In genomic region chr12:107091989-107092641, GRCh38 we compare ENCODE assay signal across 8 cellular contexts. TPM values are rescaled to one million over a fixed set of nuclear protein-coding genes. Genes with fewer than 3 reads are reported as not detected.
DNase-seq lines count a peak whose midpoint lies in the region; ATAC-seq, FAIRE-seq and TF ChIP-seq lines count a peak whose summit lies in the region.

No MANE protein-coding gene starts in this region.

- H3K27me3 ChIP-seq in SJCRH30 (no peaks in the 10 kb centered on the region), dorsolateral prefrontal cortex (no peaks in the 10 kb centered on the region), left lung (peaks cover 0 to 5% of the 10 kb centered on the region in 2 donors)

- H3K36me3 ChIP-seq in SJCRH30 (no peaks in the 10 kb centered on the region), left lung (no peaks in the 10 kb centered on the region)

- intact Hi-C loops in dorsolateral prefrontal cortex (cut with DNase I), result loop anchor here (2.0 to 10.0 kb wide), 5 partner anchors 105 to 595 kb away; partner anchors contain the start of genes MTERF2 (in 2 of the 2), RIC8B (in 2 of the 2) and PWP1 (in 1 of the 2)
- intact Hi-C loops in left lung (cut with DNase I), result no loop called here

- TF ChIP-seq CTCF in 22Rv1 (IDR thresholded peaks at IDR 0.05) (peak; percentile 91), dorsolateral prefrontal cortex (IDR thresholded peaks at IDR 0.05 in 54 of 56, conservative IDR thresholded peaks at IDR 0.05 in 2 of 56; ENCODE audit: low read depth in 1 of 56, partially characterized antibody in 56 of 56) (peak; percentile 42 to 79 (median 67)), left lung (IDR thresholded peaks at IDR 0.05) (peak; percentile 62 to 76)

- peak; percentile 42 for ATAC-seq in left lung

- peak overlapping the region; percentile 69 for H3K27ac ChIP-seq in 22Rv1
- peak overlapping the region; percentile 91 for H3K27ac ChIP-seq in SJCRH30
- peak overlapping the region in 42 of 59 donors; percentile 9 to 99 (median 94) for H3K27ac ChIP-seq in dorsolateral prefrontal cortex
- H3K27ac ChIP-seq in left lung, result peak overlapping the region; percentile 95 to 98
- peak overlapping the region; percentile 98 for H3K27ac ChIP-seq in substantia nigra (ENCODE audit: low read depth, low read length, poor library complexity, severe bottlenecking)

- DNase-seq in NCI-H1105 (lab: John Stamatoyannopoulos, UW), result peak; percentile 74
- peak; percentile 44 to 82 for DNase-seq in SJCRH30
- peak in 2 of 10 donors; percentile 15 to 31 for DNase-seq in dorsolateral prefrontal cortex
- no peak for DNase-seq in left lung
- peak in 7 of 49 donors; percentile 1 to 45 (median 3) for DNase-seq in substantia nigra (lab: John Stamatoyannopoulos, UW)
- DNase-seq in occipital lobe (lab: John Stamatoyannopoulos, UW), result no peak

- peaks cover 4% of the 10 kb centered on the region for H3K4me1 ChIP-seq in SJCRH30
- peaks cover 0 to 28% of the 10 kb centered on the region in 2 donors for H3K4me1 ChIP-seq in left lung

- H3K4me3 ChIP-seq in SJCRH30, result peak overlapping the region; percentile 76
- H3K4me3 ChIP-seq in dorsolateral prefrontal cortex, result peak overlapping the region; percentile 70 to 100 (median 96)
- peak overlapping the region; percentile 87 to 99 for H3K4me3 ChIP-seq in left lung

- H3K9me3 ChIP-seq in SJCRH30 (replicated peaks) (no peaks in the 10 kb centered on the region; the same call in 1 of the 2 replicates), left lung (peaks cover 0 to 2% of the 10 kb centered on the region in 2 donors)

- peak; percentile 96 for FAIRE-seq in G401.6 (lab: Jason Lieb, UNC)

RNA-seq across cellular contexts. Expression of gene CRY1, which starts 1.2 kb away (rescaled TPM):
- 30.7 and 38.0 TPM in 2 replicates for total RNA-seq in SJCRH30 (2014; rRNA removed; shearing (Covaris generic))
- total RNA-seq in dorsolateral prefrontal cortex (10 to 100 TPM; 11.9 to 34.9 (median 18.1) TPM), left lung (10 to 100 TPM; 19.4 to 22.6 TPM), occipital lobe (39.3 TPM)

Comparison
In these comparisons a context has a peak if more than half of its experiments do, and no peak if none do; other contexts are left out.
1. DNase-seq: peak in NCI-H1105 (single experiment) and SJCRH30 (2 of 2); none in left lung (0 of 2) and occipital lobe (single experiment).
2. intact Hi-C loops: an anchor here in dorsolateral prefrontal cortex (2.0 to 10.0 kb wide); none called in left lung.
3. Peak in every context shown above with its lines, with median percentiles within 50 percentile points of each other: H3K27ac ChIP-seq, CTCF ChIP-seq and H3K4me3 ChIP-seq.